Comparison of ENCODE assay signal across 27 cellular contexts in the genomic region with DNA sequence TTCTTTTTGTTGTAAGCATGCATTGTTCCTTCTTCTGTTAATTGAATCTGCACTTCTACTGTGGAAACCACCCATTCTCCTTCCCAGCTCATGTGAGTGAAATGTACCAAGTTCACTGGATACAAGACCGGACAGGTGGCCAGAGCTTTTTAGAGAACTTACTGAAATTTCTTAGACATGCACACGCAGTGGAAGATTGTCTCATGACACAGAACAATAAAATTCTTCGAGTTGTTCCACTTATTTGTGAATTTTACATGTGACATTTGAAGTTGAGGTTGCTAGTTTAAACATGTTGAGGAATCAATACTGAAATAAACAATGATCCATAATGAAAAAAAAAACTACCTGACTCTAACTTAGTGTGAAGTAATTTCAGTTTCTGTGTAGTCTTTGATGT.
"Had no signal": no experiment of that assay in that cellular context is flagged by ENCODE, and none has a peak within 500 bp of the region (broad histone marks: within the 10 kb centered on the region; RNA-seq: fewer than 3 reads in every experiment).

No MANE protein-coding gene starts in this region.

- ATAC-seq: effector memory CD8-positive, alpha-beta T cell; esophagus mucosa; gastrocnemius medialis; gastroesophageal sphincter; heart left ventricle; heart right ventricle had no signal

- FAIRE-seq: colon, endometrium, endothelial cell of umbilical vein, frontal cortex had no signal

- H3K27ac ChIP-seq: colonic mucosa, coronary artery, dorsolateral prefrontal cortex, epithelial cell of prostate, esophagus muscularis mucosa, esophagus squamous epithelium, gastrocnemius medialis, gastroesophageal sphincter, heart left ventricle, heart right ventricle had no signal

- DNase-seq: colonic mucosa; cortex of kidney; dermis blood vessel endothelial cell; dorsolateral prefrontal cortex; effector CD4-positive, alpha-beta T cell; effector CD8-positive, alpha-beta T cell; effector memory CD4-positive, alpha-beta T cell; effector memory CD8-positive, alpha-beta T cell; endodermal cell; erythroblast; esophagus squamous epithelium; foreskin fibroblast; foreskin melanocyte; gastrocnemius medialis; glutamatergic neuron; head of caudate nucleus; heart left ventricle; heart right ventricle had no signal

- H3K4me1 ChIP-seq: colonic mucosa, esophagus muscularis mucosa, esophagus squamous epithelium, gastrocnemius medialis, gastroesophageal sphincter, heart left ventricle, heart right ventricle had no signal

- H3K27me3 ChIP-seq: colonic mucosa, dorsolateral prefrontal cortex, esophagus muscularis mucosa, esophagus squamous epithelium, gastrocnemius medialis, gastroesophageal sphincter, heart left ventricle, heart right ventricle had no signal
